Comparison of ENCODE assay signal across 9 cellular contexts in genomic region chr5:124628721-124629596, GRCh38.
DNase-seq lines count a peak whose midpoint lies in the region; ATAC-seq and TF ChIP-seq lines count a peak whose summit lies in the region.
"Had no signal": no experiment of that assay in that cellular context is flagged by ENCODE, and none has a peak within 500 bp of the region (broad histone marks: within the 10 kb centered on the region; RNA-seq: fewer than 3 reads in every experiment).

No MANE protein-coding gene starts in this region.

- H3K36me3 ChIP-seq in right atrium auricular region, result no peaks in the 10 kb centered on the region

- H3K4me3 Mint-ChIP-seq in stimulated activated memory B cell treated with anti-CD40 and anti-IgM and Interleukin-4, amounts not matched to agents 10 μg/mL and 1 μg/mL and 100 μg/mL, for 72 hours, result no peak overlapping the region

- peak overlapping the region; percentile 7 for H3K27ac Mint-ChIP-seq in stimulated activated memory B cell treated with anti-CD40 and anti-IgM and Interleukin-4, amounts not matched to agents 10 μg/mL and 1 μg/mL and 100 μg/mL, for 72 hours

- ATAC-seq in HG02798 (IDR thresholded peaks at IDR 0.05; ENCODE audit: poor library complexity, unreplicated experiment), result peak; percentile 55
- peak; percentile 96 for ATAC-seq in SK-N-SH treated with all-trans-retinoic acid at 6 μM for 48 hours
- peak; percentile 66 for ATAC-seq in stimulated activated memory B cell treated with anti-CD40 and anti-IgM and Interleukin-4, amounts not matched to agents 10 μg/mL and 1 μg/mL and 100 μg/mL, for 72 hours
- ATAC-seq in HG03571 (IDR thresholded peaks at IDR 0.05; ENCODE audit: unreplicated experiment), result no peak

- H3K4me3 ChIP-seq in right atrium auricular region, result no peak overlapping the region

- H3K27me3 ChIP-seq in right atrium auricular region, result no peaks in the 10 kb centered on the region

- peaks cover 0 to 20% of the 10 kb centered on the region in 2 donors for H3K4me1 ChIP-seq in right atrium auricular region

- peaks cover 21% of the 10 kb centered on the region for H3K4me1 Mint-ChIP-seq in stimulated activated memory B cell treated with anti-CD40 and anti-IgM and Interleukin-4, amounts not matched to agents 10 μg/mL and 1 μg/mL and 100 μg/mL, for 72 hours

- no peaks in the 10 kb centered on the region for H3K27me3 Mint-ChIP-seq in stimulated activated memory B cell treated with anti-CD40 and anti-IgM and Interleukin-4, amounts not matched to agents 10 μg/mL and 1 μg/mL and 100 μg/mL, for 72 hours

- DNase-seq in right atrium auricular region (ENCODE audit: low spot score) (peak; percentile 82), NCI-H1105 treated with DMSO at 0.1 percent for 48 hours (lab: John Stamatoyannopoulos, UW) (no peak), NCI-H187 (lab: John Stamatoyannopoulos, UW) (no peak), GF-D8 (lab: John Stamatoyannopoulos, UW) (no peak)
- DNase-seq: naive B cell had no signal

- H3K9me3 Mint-ChIP-seq in stimulated activated memory B cell treated with anti-CD40 and anti-IgM and Interleukin-4, amounts not matched to agents 10 μg/mL and 1 μg/mL and 100 μg/mL, for 72 hours, result no peaks in the 10 kb centered on the region

- peak overlapping the region; percentile 46 to 70 for H3K27ac ChIP-seq in right atrium auricular region

- TF ChIP-seq CTCF in right atrium auricular region (IDR thresholded peaks at IDR 0.05), result no peak

- H3K9me3 ChIP-seq in right atrium auricular region, result no peaks in the 10 kb centered on the region

- H3K36me3 Mint-ChIP-seq in stimulated activated memory B cell treated with anti-CD40 and anti-IgM and Interleukin-4, amounts not matched to agents 10 μg/mL and 1 μg/mL and 100 μg/mL, for 72 hours, result peaks cover 6% of the 10 kb centered on the region
- H3K36me3 Mint-ChIP-seq: naive B cell had no signal

TF ChIP-seq in SK-N-SH treated with all-trans-retinoic acid at 6 μM for 48 hours, 23 proteins besides CTCF, POLR2A, EP300 and RAD21:
- TF ChIP-seq TCF4 (CRISPR knock-in tag; IDR thresholded peaks at IDR 0.05; ENCODE audit: borderline replicate concordance) (no peak), GLIS3 (CRISPR knock-in tag; IDR thresholded peaks at IDR 0.05) (no peak), ZC3H10 (CRISPR knock-in tag; IDR thresholded peaks at IDR 0.05) (no peak), ZFP3 (CRISPR knock-in tag; IDR thresholded peaks at IDR 0.05) (peak; percentile 71; the same call in 1 of the 2 replicates), CSDC2 (CRISPR knock-in tag; IDR thresholded peaks at IDR 0.05) (no peak)
- TF ChIP-seq, protein P1, sequence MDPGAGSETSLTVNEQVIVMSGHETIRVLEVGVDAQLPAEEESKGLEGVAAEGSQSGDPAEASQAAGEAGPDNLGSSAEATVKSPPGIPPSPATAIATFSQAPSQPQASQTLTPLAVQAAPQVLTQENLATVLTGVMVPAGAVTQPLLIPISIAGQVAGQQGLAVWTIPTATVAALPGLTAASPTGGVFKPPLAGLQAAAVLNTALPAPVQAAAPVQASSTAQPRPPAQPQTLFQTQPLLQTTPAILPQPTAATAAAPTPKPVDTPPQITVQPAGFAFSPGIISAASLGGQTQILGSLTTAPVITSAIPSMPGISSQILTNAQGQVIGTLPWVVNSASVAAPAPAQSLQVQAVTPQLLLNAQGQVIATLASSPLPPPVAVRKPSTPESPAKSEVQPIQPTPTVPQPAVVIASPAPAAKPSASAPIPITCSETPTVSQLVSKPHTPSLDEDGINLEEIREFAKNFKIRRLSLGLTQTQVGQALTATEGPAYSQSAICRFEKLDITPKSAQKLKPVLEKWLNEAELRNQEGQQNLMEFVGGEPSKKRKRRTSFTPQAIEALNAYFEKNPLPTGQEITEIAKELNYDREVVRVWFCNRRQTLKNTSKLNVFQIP (CRISPR knock-in tag; IDR thresholded peaks at IDR 0.05; ENCODE audit: borderline replicate concordance, low read depth), result no peak
- TF ChIP-seq, protein P2, sequence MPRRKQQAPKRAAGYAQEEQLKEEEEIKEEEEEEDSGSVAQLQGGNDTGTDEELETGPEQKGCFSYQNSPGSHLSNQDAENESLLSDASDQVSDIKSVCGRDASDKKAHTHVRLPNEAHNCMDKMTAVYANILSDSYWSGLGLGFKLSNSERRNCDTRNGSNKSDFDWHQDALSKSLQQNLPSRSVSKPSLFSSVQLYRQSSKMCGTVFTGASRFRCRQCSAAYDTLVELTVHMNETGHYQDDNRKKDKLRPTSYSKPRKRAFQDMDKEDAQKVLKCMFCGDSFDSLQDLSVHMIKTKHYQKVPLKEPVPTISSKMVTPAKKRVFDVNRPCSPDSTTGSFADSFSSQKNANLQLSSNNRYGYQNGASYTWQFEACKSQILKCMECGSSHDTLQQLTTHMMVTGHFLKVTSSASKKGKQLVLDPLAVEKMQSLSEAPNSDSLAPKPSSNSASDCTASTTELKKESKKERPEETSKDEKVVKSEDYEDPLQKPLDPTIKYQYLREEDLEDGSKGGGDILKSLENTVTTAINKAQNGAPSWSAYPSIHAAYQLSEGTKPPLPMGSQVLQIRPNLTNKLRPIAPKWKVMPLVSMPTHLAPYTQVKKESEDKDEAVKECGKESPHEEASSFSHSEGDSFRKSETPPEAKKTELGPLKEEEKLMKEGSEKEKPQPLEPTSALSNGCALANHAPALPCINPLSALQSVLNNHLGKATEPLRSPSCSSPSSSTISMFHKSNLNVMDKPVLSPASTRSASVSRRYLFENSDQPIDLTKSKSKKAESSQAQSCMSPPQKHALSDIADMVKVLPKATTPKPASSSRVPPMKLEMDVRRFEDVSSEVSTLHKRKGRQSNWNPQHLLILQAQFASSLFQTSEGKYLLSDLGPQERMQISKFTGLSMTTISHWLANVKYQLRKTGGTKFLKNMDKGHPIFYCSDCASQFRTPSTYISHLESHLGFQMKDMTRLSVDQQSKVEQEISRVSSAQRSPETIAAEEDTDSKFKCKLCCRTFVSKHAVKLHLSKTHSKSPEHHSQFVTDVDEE (CRISPR knock-in tag; IDR thresholded peaks at IDR 0.05), result no peak
